ENCODE assay signal across 8 cellular contexts in the genomic region with DNA sequence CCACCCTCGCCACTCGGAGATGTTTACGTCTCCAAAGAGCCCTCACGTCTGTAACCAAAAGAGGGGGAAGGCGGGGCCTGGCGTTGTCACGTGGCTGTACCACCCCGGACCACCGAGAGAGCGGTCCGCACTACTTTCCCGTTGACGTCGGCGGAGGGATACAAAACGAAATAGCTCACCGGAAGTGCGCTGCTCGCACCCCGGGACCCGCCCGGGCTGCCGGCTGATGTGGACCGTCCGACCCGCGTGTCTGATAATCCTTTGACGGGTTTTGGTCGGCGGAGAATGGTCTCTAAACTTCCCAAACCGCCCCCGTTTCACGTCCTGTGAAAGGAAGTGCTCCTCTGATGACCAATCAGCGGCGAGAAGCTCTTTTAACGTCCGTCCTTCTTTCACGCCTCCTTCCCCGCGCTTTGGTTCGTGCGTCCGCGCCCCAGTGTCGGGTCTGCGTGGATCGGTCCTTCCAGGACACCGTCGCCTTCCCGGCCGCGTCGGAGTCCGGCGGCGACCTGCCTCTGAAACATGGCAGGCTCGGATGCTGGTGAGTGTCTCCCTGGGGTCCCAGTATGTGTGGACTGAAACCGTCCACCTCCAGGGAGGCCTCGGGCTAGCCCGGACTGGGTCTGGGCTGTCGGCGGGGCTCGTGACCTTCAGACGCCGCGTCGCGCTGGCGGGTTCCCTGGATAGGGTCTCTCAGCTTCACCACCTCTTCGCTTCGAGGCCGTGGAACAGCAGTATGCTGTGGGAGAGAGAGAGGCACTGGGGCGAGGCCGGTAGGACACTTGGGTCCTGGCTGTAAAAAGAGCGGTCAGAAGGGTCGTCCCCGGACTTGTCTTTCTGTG. TPM values are rescaled to one million over a fixed set of nuclear protein-coding genes. Genes with fewer than 3 reads are reported as not detected.
A peak's percentile ranks its signal among the peaks of the same experiment; 100 is the strongest.
DNase-seq lines count a peak whose midpoint lies in the region; ATAC-seq, FAIRE-seq and TF ChIP-seq lines count a peak whose summit lies in the region.

A gene with protein sequence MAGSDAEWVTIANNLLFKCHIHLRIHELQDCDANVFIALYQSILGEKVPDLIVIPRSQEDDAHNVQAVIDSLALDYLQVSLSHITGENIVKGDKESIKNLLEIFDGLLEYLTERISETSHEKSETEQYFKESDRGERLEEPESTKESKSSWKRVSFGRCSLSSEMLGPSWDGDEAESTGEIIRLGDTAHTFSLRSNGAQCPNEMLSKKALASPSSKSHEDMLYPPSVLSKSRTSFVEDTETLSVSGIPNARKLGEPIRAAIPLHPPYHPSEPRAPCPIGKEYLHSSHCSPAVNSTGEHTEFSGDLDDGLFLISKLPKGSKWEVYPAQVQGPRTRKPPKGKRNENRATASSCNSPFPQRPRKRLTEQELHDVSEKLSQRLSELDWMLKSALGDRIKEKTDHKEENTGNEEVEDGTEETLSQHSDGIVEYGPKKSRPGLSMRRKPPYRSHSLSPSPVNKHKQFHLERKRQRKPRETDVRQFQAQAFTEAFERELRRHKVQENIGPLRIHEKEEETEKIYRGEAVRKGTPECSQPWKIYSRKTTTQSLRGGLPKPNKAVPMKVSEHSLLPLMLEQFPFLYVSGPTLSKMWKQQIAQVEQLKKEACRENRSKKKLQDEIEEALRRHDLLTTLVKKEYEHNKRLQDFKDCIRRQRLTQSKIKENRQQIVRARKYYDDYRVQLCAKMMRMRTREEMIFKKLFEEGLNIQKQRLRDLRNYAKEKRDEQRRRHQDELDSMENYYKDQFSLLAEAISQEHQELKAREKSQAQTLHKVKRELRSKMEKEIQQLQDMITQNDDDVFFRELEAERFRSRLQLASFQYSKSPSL (plus strand): TSS at position 402 of the 842 bp plus-strand sequence. CDS start 121 bp downstream, at position 523.

- no peaks in the 10 kb centered on the region for H3K27me3 ChIP-seq in H1 (replicated peaks in 1 of 4; ENCODE audit: control insufficient read depth in 3 of 4, extremely low read depth in 1 of 4, insufficient read depth in 3 of 4, low read length in 3 of 4)

- H3K23ac ChIP-seq in H1 (ENCODE audit: insufficient read length): no peak within 1 kb of the TSS

- peak within 1 kb of the TSS; percentile 99 for H3K56ac ChIP-seq in H1 (replicated peaks; ENCODE audit: insufficient read length, low read depth, low read length)

- no peak; a peak in 1 of 4 replicates for TF ChIP-seq CTCF in H1 (IDR thresholded peaks at IDR 0.05; ENCODE audit: control extremely low read depth in 1 of 3, insufficient read depth in 1 of 3, low read depth in 1 of 3, low read length in 3 of 3)

- peak in 1 of 2 experiments; percentile 2; a peak in 1 of 4 replicates for TF ChIP-seq RAD21 in H1 (IDR thresholded peaks at IDR 0.05 in 1 of 2, conservative IDR thresholded peaks at IDR 0.05 in 1 of 2; ENCODE audit: low read depth in 2 of 2, low read length in 2 of 2)

- peak within 1 kb of the TSS; percentile 97 for H4K91ac ChIP-seq in H1 (replicated peaks; ENCODE audit: insufficient read length, low read length)

- H3K14ac ChIP-seq in H1 (ENCODE audit: insufficient read length): peak within 1 kb of the TSS; percentile 9

- peaks cover 25 to 62% (median 39%) of the 10 kb centered on the region in 4 experiments for H3K36me3 ChIP-seq in H1 (ENCODE audit: control insufficient read depth in 2 of 4, insufficient read depth in 4 of 4, low read length in 3 of 4)

- peak; percentile 42 for ATAC-seq in GM21360 (IDR thresholded peaks at IDR 0.05; ENCODE audit: unreplicated experiment)

- H3K4me1 ChIP-seq in H1 (replicated peaks in 1 of 4; ENCODE audit: control insufficient read depth in 3 of 4, insufficient read depth in 4 of 4, low read length in 3 of 4): peaks cover 0 to 11% (median 2%) of the 10 kb centered on the region in 4 experiments; a peak in 5 of 7 replicates

- peak; percentile 96 for DNase-seq in COLO829 (ENCODE audit: low spot score)
- peak; percentile 97 for DNase-seq in HT1080 (ENCODE audit: low read depth)
- peak; percentile 88 for DNase-seq in NOMO-1 treated with dmso at 0.1 percent for 144 hours (lab: John Stamatoyannopoulos, UW; ENCODE audit: unreplicated experiment)
- peak; percentile 85 to 95 (median 88) for DNase-seq in activated CD8-positive, alpha-beta memory T cell treated with anti-CD3 and anti-CD28 coated beads for 48 hours (ENCODE audit: low read depth in 2 of 3, low spot score in 2 of 3)
- peak in 1 of 2 experiments; percentile 95 for DNase-seq in H1 (ENCODE audit: low read depth in 1 of 2, low spot score in 2 of 2)
- peak; percentile 97 for DNase-seq in midbrain (lab: John Stamatoyannopoulos, UW)
- DNase-seq in stimulated activated CD8-positive, alpha-beta memory T cell treated with anti-CD3 and anti-CD28 coated beads, Interleukin-15, amount 100 ng/mL, for 48 hours (ENCODE audit: low read depth in 2 of 2): peak; percentile 89 to 95

- CTCF ChIA-PET in H1 (lab: Charles Lee; ENCODE audit: partially characterized antibody): interaction anchor here (1.1 to 3.4 kb wide), 3 partner anchors 10 to 25 kb away, joined by 3 to 13 read pairs (median 3); a partner anchor contains a TSS

- no peaks in the 10 kb centered on the region; the same call in 1 of the 2 replicates for H3K79me1 ChIP-seq in H1 (ENCODE audit: low read depth, low read length)

- peak within 1 kb of the TSS; percentile 76; the same call in 1 of the 2 replicates for H2BK12ac ChIP-seq in H1 (ENCODE audit: low read depth, low read length)

- peak within 1 kb of the TSS; percentile 83 to 85 for H3K4me2 ChIP-seq in H1 (ENCODE audit: insufficient read depth in 1 of 2, low read depth in 2 of 2, low read length in 2 of 2)

- TF ChIP-seq EP300 in H1 (IDR thresholded peaks at IDR 0.05; ENCODE audit: borderline replicate concordance in 1 of 2, low read depth in 2 of 2, low read length in 2 of 2): peak; percentile 34 to 85

- TF ChIP-seq POLR2A in H1 (IDR thresholded peaks at IDR 0.05; ENCODE audit: control extremely low read depth in 1 of 2, low read depth in 2 of 2, low read length in 2 of 2): no peak; a peak in 2 of 3 replicates

- no peak within 1 kb of the TSS for H2BK120ac ChIP-seq in H1 (replicated peaks; ENCODE audit: low read depth, low read length)

- no peak within 1 kb of the TSS for H2BK15ac ChIP-seq in H1 (ENCODE audit: low read length)

- H2BK20ac ChIP-seq in H1 (ENCODE audit: low read length): no peak within 1 kb of the TSS

- H3K23me2 ChIP-seq in H1 (ENCODE audit: low read depth, low read length): peaks cover 4% of the 10 kb centered on the region; the same call in 1 of the 2 replicates

- peak within 1 kb of the TSS; percentile 91 for H3K18ac ChIP-seq in H1 (ENCODE audit: extremely low read depth, low read length)

- POLR2A ChIA-PET in H1 (lab: Charles Lee; ENCODE audit: partially characterized antibody): interaction anchor here (0.6 to 7.2 kb wide), 34 partner anchors 9 to 677 kb away, joined by 3 to 320 read pairs (median 6); a partner anchor contains a TSS

- peak within 1 kb of the TSS; percentile 2 for H4K5ac ChIP-seq in H1 (ENCODE audit: insufficient read length, low read depth, low read length)

- peak within 1 kb of the TSS; percentile 99 for H4K8ac ChIP-seq in H1 (ENCODE audit: extremely low read depth, insufficient read depth, low read length)

- H3K79me2 ChIP-seq in H1 (ENCODE audit: control insufficient read depth in 1 of 2, insufficient read depth in 2 of 2, low read length in 2 of 2): peaks cover 31 to 86% of the 10 kb centered on the region in 2 experiments

- H3K4ac ChIP-seq in H1 (replicated peaks; ENCODE audit: insufficient read length, low read depth, low read length): peak within 1 kb of the TSS; percentile 61

- peak within 1 kb of the TSS; percentile 93 to 100 (median 100) for H3K9ac ChIP-seq in H1 (replicated peaks in 1 of 4; ENCODE audit: extremely low read depth in 1 of 4, low read depth in 3 of 4, low read length in 3 of 4)

- no peak for FAIRE-seq in H1 (lab: Jason Lieb, UNC)

- H2AFZ ChIP-seq in H1 (ENCODE audit: low read length): peak within 1 kb of the TSS; percentile 37; the same call in 1 of the 2 replicates

- H3K27ac ChIP-seq in H1 (ENCODE audit: low read depth, low read length): peak within 1 kb of the TSS; percentile 99

- H2BK5ac ChIP-seq in H1 (ENCODE audit: low read depth, low read length): peak within 1 kb of the TSS; percentile 98

- H3K9me3 ChIP-seq in H1 (ENCODE audit: insufficient read depth in 2 of 2, low read depth in 1 of 2, low read length in 1 of 2): no peaks in the 10 kb centered on the region

- H3K4me3 ChIP-seq in H1 (ENCODE audit: extremely low read depth in 1 of 4, insufficient read depth in 2 of 4, low read depth in 3 of 4, low read length in 4 of 4): peak within 1 kb of the TSS; percentile 95 to 99 (median 98)

- H4K20me1 ChIP-seq in H1 (replicated peaks in 1 of 2; ENCODE audit: control insufficient read depth in 1 of 2, insufficient read depth in 2 of 2, low read length in 2 of 2): peaks cover 10 to 19% of the 10 kb centered on the region in 2 experiments

- H2AK5ac ChIP-seq in H1 (ENCODE audit: low read depth, low read length): peak within 1 kb of the TSS; percentile 99

- WGBS in H1 (ENCODE audit: extremely low coverage in 1 of 2, insufficient coverage in 1 of 2, insufficient read length in 1 of 2, insufficient replicate concordance in 2 of 2, low coverage in 1 of 2, low lambda C conversion rate in 2 of 2, missing lambda C conversion rate in 1 of 2), 2 experiments: 2% methylated on average over 76 of the region's 77 CpGs; no CpG with 5 or more reads in 1 of the 2 experiments

TF ChIP-seq in H1, 55 proteins besides CTCF, POLR2A, EP300 and RAD21 (continues in another document):
- TF ChIP-seq SIN3A (conservative IDR thresholded peaks at IDR 0.05 in 1 of 2, IDR thresholded peaks at IDR 0.05 in 1 of 2; ENCODE audit: low read depth in 1 of 2, low read length in 2 of 2): peak; percentile 67 to 89
- TF ChIP-seq, protein P1, sequence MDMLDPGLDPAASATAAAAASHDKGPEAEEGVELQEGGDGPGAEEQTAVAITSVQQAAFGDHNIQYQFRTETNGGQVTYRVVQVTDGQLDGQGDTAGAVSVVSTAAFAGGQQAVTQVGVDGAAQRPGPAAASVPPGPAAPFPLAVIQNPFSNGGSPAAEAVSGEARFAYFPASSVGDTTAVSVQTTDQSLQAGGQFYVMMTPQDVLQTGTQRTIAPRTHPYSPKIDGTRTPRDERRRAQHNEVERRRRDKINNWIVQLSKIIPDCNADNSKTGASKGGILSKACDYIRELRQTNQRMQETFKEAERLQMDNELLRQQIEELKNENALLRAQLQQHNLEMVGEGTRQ (IDR thresholded peaks at IDR 0.05; ENCODE audit: low read length): peak; percentile 85

RNA-seq across cellular contexts. Expression of the gene that starts here (rescaled TPM):
- total RNA-seq in HT1080 (2014; rRNA removed; shearing (Covaris generic)): 18.5 and 21.6 TPM in 2 replicates
- polyA plus RNA-seq in HT1080 (2015; cell fraction: cytosol; rRNA removed): 16.4 and 34.3 TPM in 2 replicates
- 141 and 144 TPM in 2 replicates for polyA plus RNA-seq in HT1080 (2015; cell fraction: nucleus; rRNA removed)
- total RNA-seq in H1 (2021; fragmentation: NEBNext Ultra II Directional; extraction: Animal tissue kit (Norgen Biotek cat#: 25700)): 50.8 and 51.5 TPM in 2 replicates
- 13.5 and 22.3 TPM in 2 replicates for polyA plus RNA-seq in H1 (2011; rRNA removed)
- polyA plus RNA-seq in H1 (2011; cell fraction: cytosol; rRNA removed): 30.0 TPM
- polyA plus RNA-seq in H1 (2011; cell fraction: nucleus; rRNA removed): 44.9 TPM
- 47.3 to 62.9 TPM (median 52.4 TPM) in 4 replicates for polyA plus RNA-seq in H1 (2012, experiment 1 of 2)
- polyA plus RNA-seq in H1 (2012, experiment 2 of 2): 2.2 TPM
- polyA plus RNA-seq in H1 (2013, experiment 1 of 2): 66.7 TPM
- polyA plus RNA-seq in H1 (2013, experiment 2 of 2): 55.2 TPM
- 26.4 and 27.4 TPM in 2 replicates for polyA minus RNA-seq in H1 (2011; rRNA and poly(A)+ RNA removed)
- 31.3 TPM for polyA minus RNA-seq in H1 (2011; cell fraction: cytosol; rRNA and poly(A)+ RNA removed)
- 82.2 TPM for polyA minus RNA-seq in H1 (2011; cell fraction: nucleus; rRNA and poly(A)+ RNA removed)
